In the genomic region with DNA sequence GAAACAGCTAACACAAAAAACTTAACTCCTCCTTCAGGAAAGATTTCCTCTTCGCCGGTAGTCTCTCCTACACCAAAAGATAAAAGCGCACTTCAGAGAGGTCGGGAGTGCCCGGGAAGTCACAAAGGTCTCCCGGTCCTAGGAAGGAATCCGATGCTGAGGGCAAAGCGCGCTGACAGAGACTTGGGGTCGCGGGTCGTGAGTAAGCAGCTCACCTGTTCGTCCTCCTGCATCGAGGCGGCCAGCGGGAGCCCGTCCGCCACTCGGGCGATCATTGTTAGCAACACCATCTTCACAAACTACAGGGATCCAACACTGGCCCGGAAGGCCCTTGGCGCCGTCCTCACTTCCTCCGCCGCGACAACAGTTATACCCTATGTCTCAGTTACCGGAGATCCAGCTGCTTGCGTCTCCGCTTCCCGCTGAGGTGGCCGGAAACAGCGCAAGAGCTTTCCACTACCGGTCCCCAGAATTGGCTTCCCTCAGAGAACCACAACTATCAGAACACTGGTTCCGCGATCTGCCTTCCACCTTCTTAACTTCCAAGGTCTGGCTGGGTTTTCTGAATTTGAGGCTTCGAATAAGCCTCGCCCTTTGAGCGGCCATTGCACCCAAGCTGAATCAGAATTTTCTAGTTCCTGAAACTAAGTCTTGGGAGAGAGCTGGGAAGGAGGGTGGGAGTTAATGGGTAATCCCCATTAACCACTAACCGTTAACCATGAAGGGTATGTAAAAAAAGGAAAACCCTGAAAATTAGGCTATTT, we compare ENCODE assay signal across 8 cellular contexts. TPM values are rescaled to one million over a fixed set of nuclear protein-coding genes. Genes with fewer than 3 reads are reported as not detected.
DNase-seq lines count a peak whose midpoint lies in the region; ATAC-seq and TF ChIP-seq lines count a peak whose summit lies in the region.

A gene (minus strand): TSS at position 429 of the 764 bp plus-strand sequence. CDS start 139 bp downstream, at position 290.

- no peak for TF ChIP-seq CTCF in BJ (IDR thresholded peaks at IDR 0.05; ENCODE audit: insufficient read depth, low read depth, low read length)

- CTCF ChIA-PET in BJ (lab: Yijun Ruan, JAX) = no interaction called here

- peak within 1 kb of the TSS; percentile 85 for H3K27ac ChIP-seq in cingulate gyrus (ENCODE audit: low read depth, low read length)
- peak within 1 kb of the TSS; percentile 90 for H3K27ac ChIP-seq in layer of hippocampus (ENCODE audit: low read depth, low read length)

- H3K4me3 ChIP-seq in BJ (ENCODE audit: low read depth, low read length) = peak within 1 kb of the TSS; percentile 93

- H3K36me3 ChIP-seq in BJ (ENCODE audit: control insufficient read depth, insufficient read depth, low read length) = no peaks in the 10 kb centered on the region

- peak; percentile 66 for DNase-seq in BJ (ENCODE audit: low read depth)
- DNase-seq in NCI-H524 treated with DMSO at 0.1 percent for 48 hours (lab: John Stamatoyannopoulos, UW) = peak; percentile 69
- DNase-seq in activated CD4-positive, alpha-beta T cell treated with anti-CD3 and anti-CD28 coated beads for 4 hours = peak; percentile 80 to 84
- DNase-seq in stimulated activated CD4-positive, alpha-beta T cell treated with anti-CD3 and anti-CD28 coated beads, Interleukin-1b, Interleukin-23, amount 100 ng/mL, for 24 hours (ENCODE audit: low read depth in 4 of 4, low spot score in 1 of 4) = peak; percentile 61 to 75 (median 68)

- POLR2A ChIA-PET in BJ (lab: Charles Lee) = no interaction called here

- peak; percentile 96 for ATAC-seq in GM19324 (IDR thresholded peaks at IDR 0.05; ENCODE audit: low FRiP score, unreplicated experiment)
- ATAC-seq in HG03460 (IDR thresholded peaks at IDR 0.05; ENCODE audit: unreplicated experiment) = peak; percentile 99

- H3K27me3 ChIP-seq in BJ (ENCODE audit: control insufficient read depth, insufficient read depth, low read length) = no peaks in the 10 kb centered on the region
- no peaks in the 10 kb centered on the region for H3K27me3 ChIP-seq in layer of hippocampus (ENCODE audit: control insufficient read depth, insufficient read depth, low read length)

RNA-seq across cellular contexts. Expression of the gene that starts here (rescaled TPM):
- 27.5 and 55.4 TPM in 2 replicates for polyA plus RNA-seq in BJ (2011; rRNA removed)
- 33.8 and 39.0 TPM in 2 replicates for polyA minus RNA-seq in BJ (2011; rRNA and poly(A)+ RNA removed)

Comparison
In these comparisons a context has a peak if more than half of its experiments do, and no peak if none do; other contexts are left out.
1. Peak in every context shown above with its lines: DNase-seq, ATAC-seq, H3K4me3 ChIP-seq and H3K27ac ChIP-seq.